Comparison of ENCODE assay signal across 14 cellular contexts in the genomic region with DNA sequence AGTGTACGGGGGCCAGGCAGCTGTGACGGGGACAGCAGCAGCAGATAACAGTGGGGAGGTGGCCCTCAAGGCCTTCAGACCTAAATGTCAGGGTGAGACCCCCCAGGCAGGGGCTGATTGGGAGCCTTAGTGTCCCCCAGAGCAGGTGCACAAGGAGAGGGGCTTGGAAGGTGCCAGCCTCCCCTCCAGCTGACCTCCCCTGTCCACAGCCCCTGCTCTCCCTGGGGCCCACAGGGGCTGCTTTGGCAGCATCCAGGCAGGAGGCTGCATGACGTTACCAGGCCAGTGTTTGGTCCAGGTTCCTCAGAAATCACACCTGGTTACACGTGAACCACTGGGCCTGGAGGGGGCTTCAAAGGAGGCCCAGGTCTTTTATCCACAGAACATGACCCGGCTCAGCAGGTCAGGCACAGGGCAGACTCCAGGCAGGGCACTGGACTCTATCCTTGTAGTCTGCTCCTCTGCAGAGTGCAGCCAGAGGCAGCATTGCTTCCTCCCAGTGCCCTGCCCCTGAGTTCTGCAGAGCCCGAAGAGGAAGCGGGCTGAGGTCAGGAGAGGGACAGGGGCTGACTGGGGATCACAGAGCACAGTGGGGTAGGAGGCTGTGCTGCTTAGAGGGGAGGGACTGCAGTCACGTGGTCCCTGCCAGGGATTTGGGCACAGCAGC. TPM values are rescaled to one million over a fixed set of nuclear protein-coding genes. Genes with fewer than 3 reads are reported as not detected.
DNase-seq lines count a peak whose midpoint lies in the region; ATAC-seq and TF ChIP-seq lines count a peak whose summit lies in the region.
"Had no signal": no experiment of that assay in that cellular context is flagged by ENCODE, and none has a peak within 500 bp of the region (broad histone marks: within the 10 kb centered on the region; RNA-seq: fewer than 3 reads in every experiment).

No MANE protein-coding gene starts in this region.

- no peak for TF ChIP-seq CTCF in activated B cell treated with CpG ODN at 0.5 μM for 24 hours (IDR thresholded peaks at IDR 0.05)
- no peak for TF ChIP-seq CTCF in type B pancreatic cell (conservative IDR thresholded peaks at IDR 0.05)

- H3K9me3 Mint-ChIP-seq in activated B cell treated with CpG ODN at 0.5 μM for 24 hours: no peaks in the 10 kb centered on the region
- H3K9me3 Mint-ChIP-seq in type B pancreatic cell: no peaks in the 10 kb centered on the region
- no peaks in the 10 kb centered on the region for H3K9me3 Mint-ChIP-seq in activated naive CD4-positive, alpha-beta T cell treated with anti-CD3 and anti-CD28 coated beads, Interleukin-2, amount 50 U/mL, for 72 hours

- ATAC-seq in Right ventricle myocardium superior (ENCODE audit: poor library complexity) (no peak), activated B cell treated with CpG ODN at 0.5 μM for 24 hours (ENCODE audit: low read depth) (no peak), left lobe of liver (peak; percentile 4), GM19467 (IDR thresholded peaks at IDR 0.05; ENCODE audit: unreplicated experiment) (no peak), HG03159 (IDR thresholded peaks at IDR 0.05; ENCODE audit: unreplicated experiment) (no peak)
- no peak for ATAC-seq in activated naive CD4-positive, alpha-beta T cell treated with anti-CD3 and anti-CD28 coated beads, Interleukin-2, amount 50 U/mL, for 72 hours
- ATAC-seq: left lung had no signal

- H3K4me3 Mint-ChIP-seq in activated B cell treated with CpG ODN at 0.5 μM for 24 hours: no peak overlapping the region
- H3K4me3 Mint-ChIP-seq in type B pancreatic cell: peak overlapping the region; percentile 70

- H3K27ac Mint-ChIP-seq in activated B cell treated with CpG ODN at 0.5 μM for 24 hours: peak overlapping the region; percentile 96
- no peak overlapping the region for H3K27ac Mint-ChIP-seq in type B pancreatic cell
- H3K27ac Mint-ChIP-seq in activated naive CD4-positive, alpha-beta T cell treated with anti-CD3 and anti-CD28 coated beads, Interleukin-2, amount 50 U/mL, for 72 hours: no peak overlapping the region

- no peaks in the 10 kb centered on the region for H3K27me3 Mint-ChIP-seq in activated B cell treated with CpG ODN at 0.5 μM for 24 hours
- peaks cover 9% of the 10 kb centered on the region for H3K27me3 Mint-ChIP-seq in type B pancreatic cell

- POLR2A ChIA-PET in activated B cell treated with CpG ODN at 0.5 μM for 24 hours (lab: Charles Lee): interaction anchor here (0.6 to 1.7 kb wide), 8 partner anchors 8 to 192 kb away, joined by 3 to 15 read pairs (median 5); partner anchors contain the start of genes BAG5, COA8, EIF5 and KLC1

- intact Hi-C loops in Right ventricle myocardium superior (cut with DNase I): no loop called here
- intact Hi-C loops in cardiac septum (cut with DNase I): no loop called here
- intact Hi-C loops in activated B cell treated with CpG ODN at 0.5 μM for 24 hours (cut with micrococcal nuclease): loop anchor here (10.0 kb wide), 2 partner anchors 192 to 762 kb away; partner anchors contain the start of gene EIF5

- CTCF ChIA-PET in activated B cell treated with CpG ODN at 0.5 μM for 24 hours (lab: Charles Lee): interaction anchor here (3.3 kb wide), 1 partner anchor 8 kb away, joined by 16 read pairs; no protein-coding TSS in a partner anchor

- H3K36me3 Mint-ChIP-seq in activated B cell treated with CpG ODN at 0.5 μM for 24 hours (ENCODE audit: low read depth): peaks cover 8% of the 10 kb centered on the region
- no peaks in the 10 kb centered on the region for H3K36me3 Mint-ChIP-seq in type B pancreatic cell
- peaks cover 0 to 5% of the 10 kb centered on the region in 2 donors for H3K36me3 Mint-ChIP-seq in activated naive CD4-positive, alpha-beta T cell treated with anti-CD3 and anti-CD28 coated beads, Interleukin-2, amount 50 U/mL, for 72 hours

- H3K4me1 Mint-ChIP-seq in activated B cell treated with CpG ODN at 0.5 μM for 24 hours (peaks cover 62% of the 10 kb centered on the region), type B pancreatic cell (ENCODE audit: unreplicated experiment) (peaks cover 23% of the 10 kb centered on the region)

- peak; percentile 49 for DNase-seq in Right ventricle myocardium superior
- DNase-seq in cardiac septum (ENCODE audit: low spot score): no peak
- DNase-seq in activated B cell treated with CpG ODN at 0.5 μM for 24 hours: no peak
- DNase-seq in left lobe of liver (ENCODE audit: low spot score): no peak
- DNase-seq in type B pancreatic cell (ENCODE audit: extremely low spot score, unreplicated experiment): no peak
- no peak for DNase-seq in activated naive CD4-positive, alpha-beta T cell treated with anti-CD3 and anti-CD28 coated beads, Interleukin-2, amount 50 U/mL, for 72 hours (ENCODE audit: low spot score in 2 of 2)
- DNase-seq: DMS 273 treated with DMSO at 0.1 percent for 48 hours, left lung, NCI-H1417, NCI-H524 treated with DMSO at 0.1 percent for 48 hours, nucleus accumbens, T-helper 9 cell had no signal

RNA-seq across cellular contexts. Expression of gene TRMT61A, which starts 2.6 kb away (rescaled TPM):
- 5.0 TPM for total RNA-seq in Right ventricle myocardium superior
- total RNA-seq in cardiac septum: 5.2 TPM
- 19.4 and 21.8 TPM in 2 replicates for total RNA-seq in activated B cell treated with CpG ODN at 0.5 μM for 24 hours
- 6.0 TPM for total RNA-seq in left lobe of liver
- 10.8 and 12.4 TPM in 2 replicates for total RNA-seq in type B pancreatic cell (ENCODE audit: low replicate concordance)
- total RNA-seq in activated naive CD4-positive, alpha-beta T cell treated with anti-CD3 and anti-CD28 coated beads, Interleukin-2, amount 50 U/mL, for 72 hours: 1 to 10 TPM; 5.6 to 9.2 TPM

RNA-seq across cellular contexts. Expression of gene CKB, which starts 3.8 kb away (rescaled TPM):
- total RNA-seq in Right ventricle myocardium superior (702 TPM), cardiac septum (327 TPM), activated B cell treated with CpG ODN at 0.5 μM for 24 hours (8.6 and 12.0 TPM in 2 replicates), left lobe of liver (10.2 TPM), type B pancreatic cell (ENCODE audit: low replicate concordance) (180 and 323 TPM in 2 replicates)
- 1 to 10 TPM; 2.6 to 9.4 TPM for total RNA-seq in activated naive CD4-positive, alpha-beta T cell treated with anti-CD3 and anti-CD28 coated beads, Interleukin-2, amount 50 U/mL, for 72 hours

RNA-seq across cellular contexts. Expression of gene BAG5, which starts 36.1 kb away (rescaled TPM):
- total RNA-seq in Right ventricle myocardium superior: 14.3 TPM
- total RNA-seq in cardiac septum: 20.1 TPM
- 26.9 and 28.8 TPM in 2 replicates for total RNA-seq in activated B cell treated with CpG ODN at 0.5 μM for 24 hours
- total RNA-seq in left lobe of liver: 7.5 TPM
- 23.3 and 30.5 TPM in 2 replicates for total RNA-seq in type B pancreatic cell (ENCODE audit: low replicate concordance)
- total RNA-seq in activated naive CD4-positive, alpha-beta T cell treated with anti-CD3 and anti-CD28 coated beads, Interleukin-2, amount 50 U/mL, for 72 hours: 10 to 100 TPM; 15.6 to 24.1 TPM

RNA-seq across cellular contexts. Expression of gene COA8, which starts 36.4 kb away (rescaled TPM):
- total RNA-seq in Right ventricle myocardium superior (60.6 TPM), cardiac septum (43.8 TPM), activated B cell treated with CpG ODN at 0.5 μM for 24 hours (28.4 and 28.8 TPM in 2 replicates), left lobe of liver (17.1 TPM), type B pancreatic cell (ENCODE audit: low replicate concordance) (39.8 and 42.5 TPM in 2 replicates)
- total RNA-seq in activated naive CD4-positive, alpha-beta T cell treated with anti-CD3 and anti-CD28 coated beads, Interleukin-2, amount 50 U/mL, for 72 hours: 10 to 100 TPM; 14.1 to 39.9 TPM

Comparison
In these comparisons a context has a peak if more than half of its experiments do, and no peak if none do; other contexts are left out.
1. RNA of gene CKB, which starts 3.8 kb away (total RNA-seq): 702 TPM in Right ventricle myocardium superior (single experiment), 327 TPM in cardiac septum (single experiment) and 180 to 323 TPM in type B pancreatic cell; 10.2 TPM in left lobe of liver (single experiment), 2.6 to 9.4 TPM in activated naive CD4-positive, alpha-beta T cell treated with anti-CD3 and anti-CD28 coated beads, Interleukin-2, amount 50 U/mL, for 72 hours and 8.6 to 12.0 TPM in activated B cell treated with CpG ODN at 0.5 μM for 24 hours; every median in the first group is over 10 times any median in the second.